Comparison of ENCODE assay signal across 9 cellular contexts in genomic region chr9:34413229-34413852, GRCh38. TPM values are rescaled to one million over a fixed set of nuclear protein-coding genes. Genes with fewer than 3 reads are reported as not detected.
DNase-seq lines count a peak whose midpoint lies in the region; ATAC-seq, FAIRE-seq and TF ChIP-seq lines count a peak whose summit lies in the region.
"Had no signal": no experiment of that assay in that cellular context is flagged by ENCODE, and none has a peak within 500 bp of the region (broad histone marks: within the 10 kb centered on the region; RNA-seq: fewer than 3 reads in every experiment).

No MANE protein-coding gene starts in this region.

- FAIRE-seq in GM12892 (lab: Jason Lieb, UNC) = no peak

- no peak for TF ChIP-seq POLR2A in GM12892 (IDR thresholded peaks at IDR 0.05; ENCODE audit: low read depth, low read length)

- DNase-seq in HEK293T (ENCODE audit: extremely low spot score) (peak; percentile 56), RPMI7951 (ENCODE audit: low read depth) (peak; percentile 42), fibroblast of gingiva (ENCODE audit: low read depth) (peak; percentile 8), retinal pigment epithelial cell (ENCODE audit: low read depth) (peak; percentile 14), NCI-H1417 treated with DMSO at 0.1 percent for 48 hours (lab: John Stamatoyannopoulos, UW) (no peak), NCI-H774 (lab: John Stamatoyannopoulos, UW) (no peak), GM12892 (ENCODE audit: insufficient read length) (no peak)

- no peak overlapping the region for H3K4me3 ChIP-seq in retinal pigment epithelial cell (ENCODE audit: low read length)

- CTCF ChIA-PET in HEK293T (lab: Yijun Ruan, JAX) = interaction anchor here (2.1 kb wide), 1 partner anchor 9 kb away, joined by 8 read pairs; no protein-coding TSS in a partner anchor

- TF ChIP-seq CTCF in retinal pigment epithelial cell (conservative IDR thresholded peaks at IDR 0.05; ENCODE audit: low read depth, low read length) = no peak

- no peak for ATAC-seq in HG03139 (IDR thresholded peaks at IDR 0.05; ENCODE audit: unreplicated experiment)

- POLR2A ChIA-PET in HEK293T (lab: Yijun Ruan, JAX) = no interaction called here

TF ChIP-seq in HEK293T, 16 proteins besides CTCF, POLR2A, EP300 and RAD21:
- TF ChIP-seq ARNT (IDR thresholded peaks at IDR 0.05) (no peak), ZNF384 (IDR thresholded peaks at IDR 0.05) (no peak), ELF4 (IDR thresholded peaks at IDR 0.05) (no peak), FOXM1 (IDR thresholded peaks at IDR 0.05; ENCODE audit: borderline replicate concordance) (no peak)

RNA-seq across cellular contexts. Expression of gene MYORG, which starts 36.6 kb away (rescaled TPM):
- total RNA-seq in RPMI7951 (2014; rRNA removed; shearing (Covaris generic)) = 1.7 and 2.0 TPM in 2 replicates
- 0.15 TPM for polyA plus RNA-seq in GM12892 (2012; ENCODE audit: missing spikeins)

RNA-seq across cellular contexts. Expression of gene FAM219A, which starts 45.0 kb away (rescaled TPM):
- 10.7 and 11.2 TPM in 2 replicates for total RNA-seq in RPMI7951 (2014; rRNA removed; shearing (Covaris generic))
- 1.2 TPM for polyA plus RNA-seq in GM12892 (2012; ENCODE audit: missing spikeins)

RNA-seq across cellular contexts. Expression of gene DNAI1, which starts 45.3 kb away (rescaled TPM):
- not detected in 2 replicates for total RNA-seq in RPMI7951 (2014; rRNA removed; shearing (Covaris generic))
- polyA plus RNA-seq in GM12892 (2012; ENCODE audit: missing spikeins) = not detected
- total RNA-seq: pulmonary artery endothelial cell had no signal

Comparison
In these comparisons a context has a peak if more than half of its experiments do, and no peak if none do; other contexts are left out.
1. DNase-seq: peak in HEK293T (single experiment), RPMI7951 (single experiment), fibroblast of gingiva (single experiment) and retinal pigment epithelial cell (single experiment); none in NCI-H1417 treated with DMSO at 0.1 percent for 48 hours (single experiment), NCI-H774 (single experiment) and GM12892 (single experiment).